Comparison of ENCODE assay signal across 16 cellular contexts in genomic region chr2:70101174-70101573, GRCh38. TPM values are rescaled to one million over a fixed set of nuclear protein-coding genes. Genes with fewer than 3 reads are reported as not detected.
DNase-seq lines count a peak whose midpoint lies in the region; ATAC-seq, FAIRE-seq and TF ChIP-seq lines count a peak whose summit lies in the region.
"Had no signal": no experiment of that assay in that cellular context is flagged by ENCODE, and none has a peak within 500 bp of the region (broad histone marks: within the 10 kb centered on the region; RNA-seq: fewer than 3 reads in every experiment).

No MANE protein-coding gene starts in this region.

- TF ChIP-seq CTCF in HEK293 (tag by site-specific recombination; IDR thresholded peaks at IDR 0.05) (no peak), SU-DHL-6 (IDR thresholded peaks at IDR 0.05; ENCODE audit: insufficient read depth, low read length, poor library complexity, severe bottlenecking) (no peak), HepG2 (CRISPR knock-in tag; IDR thresholded peaks at IDR 0.05) (no peak), sigmoid colon (IDR thresholded peaks at IDR 0.05) (no peak)

- CTCF ChIA-PET in HEK293 (lab: Yijun Ruan, JAX), result no interaction called here
- CTCF ChIA-PET in HepG2 (lab: Yijun Ruan, JAX; ENCODE audit: low intra/inter-chr PET ratio, low total read pairs), result no interaction called here

- H3K36me3 ChIP-seq in HEK293 (ENCODE audit: control insufficient read depth in 2 of 2, insufficient read depth in 1 of 2, low read length in 2 of 2) (no peaks in the 10 kb centered on the region; a peak in 1 of 3 replicates), SU-DHL-6 (ENCODE audit: low read length) (no peaks in the 10 kb centered on the region), HepG2 (replicated peaks in 1 of 2; ENCODE audit: control insufficient read depth in 1 of 2, insufficient read depth in 2 of 2, low read length in 2 of 2) (no peaks in the 10 kb centered on the region), sigmoid colon (no peaks in the 10 kb centered on the region)

- no peaks in the 10 kb centered on the region for H3K9me2 ChIP-seq in SU-DHL-6 (replicated peaks; ENCODE audit: insufficient read depth, low read length)

- H3K79me2 ChIP-seq in SU-DHL-6 (ENCODE audit: insufficient read depth, low read length), result no peaks in the 10 kb centered on the region
- no peaks in the 10 kb centered on the region for H3K79me2 ChIP-seq in HepG2 (ENCODE audit: insufficient read depth, low read length)

- intact Hi-C loops in HepG2 (cut with micrococcal nuclease; ENCODE audit: unreplicated experiment) (no loop called here), sigmoid colon (cut with DNase I) (no loop called here)

- H3K27me3 ChIP-seq in SU-DHL-6 (ENCODE audit: low read length) (no peaks in the 10 kb centered on the region), HepG2 (ENCODE audit: control insufficient read depth in 1 of 2, insufficient read depth in 2 of 2, low read length in 2 of 2) (no peaks in the 10 kb centered on the region), sigmoid colon (no peaks in the 10 kb centered on the region)

- H3K9ac ChIP-seq in SU-DHL-6 (ENCODE audit: low read length) (no peak overlapping the region), HepG2 (ENCODE audit: insufficient read depth, low read depth, low read length) (no peak overlapping the region)

- ATAC-seq in HepG2, result no peak
- no peak for ATAC-seq in HG03108 (IDR thresholded peaks at IDR 0.05; ENCODE audit: unreplicated experiment)

- TF ChIP-seq EP300 in HepG2 (IDR thresholded peaks at IDR 0.05; ENCODE audit: low read depth in 2 of 2, low read length in 2 of 2), result no peak
- no peak for TF ChIP-seq EP300 in HepG2 (CRISPR knock-in tag; IDR thresholded peaks at IDR 0.05; ENCODE audit: borderline replicate concordance)
- no peak for TF ChIP-seq EP300 in sigmoid colon (IDR thresholded peaks at IDR 0.05)

- no peak for TF ChIP-seq RAD21 in HepG2 (CRISPR knock-in tag; IDR thresholded peaks at IDR 0.05)

- no peak for DNase-seq in HepG2 (ENCODE audit: low spot score)
- DNase-seq in sigmoid colon, result peak; percentile 10
- DNase-seq in H4 (ENCODE audit: low spot score), result no peak
- DNase-seq in GM19240 (ENCODE audit: insufficient read length, low spot score), result no peak
- DNase-seq: Caco-2; CD8-positive, alpha-beta memory T cell; DND-41; GDM1; HCEC 1CT had no signal

- POLR2A ChIA-PET in HEK293 (lab: Yijun Ruan, JAX) (interaction anchor here (1.5 kb wide), 1 partner anchor 23 kb away, joined by 3 read pairs; no protein-coding TSS in a partner anchor), HepG2 (lab: Yijun Ruan, JAX) (interaction anchor here (1.1 kb wide), 1 partner anchor 8 kb away, joined by 6 read pairs; no protein-coding TSS in a partner anchor)

- no peak for TF ChIP-seq POLR2A in HepG2 (IDR thresholded peaks at IDR 0.05; ENCODE audit: insufficient read depth in 1 of 2, low read depth in 2 of 2, low read length in 2 of 2)
- no peak for TF ChIP-seq POLR2A in sigmoid colon (IDR thresholded peaks at IDR 0.05)

- H3K9me3 ChIP-seq in HEK293 (ENCODE audit: control insufficient read depth, insufficient read depth, low read depth, low read length), result no peaks in the 10 kb centered on the region
- no peaks in the 10 kb centered on the region for H3K9me3 ChIP-seq in SU-DHL-6 (ENCODE audit: insufficient read depth, low read length)
- H3K9me3 ChIP-seq in HepG2 (ENCODE audit: low read length), result no peaks in the 10 kb centered on the region
- no peaks in the 10 kb centered on the region for H3K9me3 ChIP-seq in sigmoid colon
- H3K9me3 ChIP-seq: Caco-2 had no signal

- no peak overlapping the region for H3K4me3 ChIP-seq in HEK293 (ENCODE audit: low read depth, low read length)
- no peak overlapping the region for H3K4me3 ChIP-seq in SU-DHL-6 (ENCODE audit: insufficient read depth, low read length, poor library complexity, severe bottlenecking)
- H3K4me3 ChIP-seq in HepG2 (replicated peaks in 1 of 3; ENCODE audit: insufficient read depth in 1 of 3, low read depth in 2 of 3, low read length in 3 of 3), result no peak overlapping the region
- H3K4me3 ChIP-seq in sigmoid colon, result no peak overlapping the region

- H3K27ac ChIP-seq in HEK293 (ENCODE audit: extremely low read depth, low read depth, low read length) (no peak overlapping the region), SU-DHL-6 (ENCODE audit: low read depth, low read length) (peak overlapping the region; percentile 67), HepG2 (ENCODE audit: extremely low read length, insufficient read depth, low read length) (no peak overlapping the region), sigmoid colon (no peak overlapping the region)
- H3K27ac ChIP-seq: HL-60 had no signal

- H3K4me2 ChIP-seq in SU-DHL-6 (ENCODE audit: low read depth, low read length, poor library complexity, severe bottlenecking) (peak overlapping the region; percentile 11), HepG2 (ENCODE audit: low read depth, low read length) (no peak overlapping the region)

- H2AFZ ChIP-seq in SU-DHL-6 (ENCODE audit: low read depth, low read length, severe bottlenecking), result no peak overlapping the region
- H2AFZ ChIP-seq in HepG2 (ENCODE audit: low read length), result no peak overlapping the region

- H3K4me1 ChIP-seq in HEK293 (ENCODE audit: control insufficient read depth, insufficient read depth, low read length) (peaks cover 5% of the 10 kb centered on the region), HepG2 (ENCODE audit: insufficient read depth, low read length) (peaks cover 34% of the 10 kb centered on the region), sigmoid colon (peaks cover 0 to 4% (median 0%) of the 10 kb centered on the region in 4 donors)

- FAIRE-seq in HepG2 (lab: Jason Lieb, UNC), result no peak
- FAIRE-seq: A204.1, GM12892, H1 had no signal

- WGBS in HepG2 (ENCODE audit: low lambda C conversion rate), result 91% methylated on average over 6 of the region's 6 CpGs
- WGBS in sigmoid colon, 2 donors, result 95 to 97% methylated on average over 6 of the region's 6 CpGs

- in situ Hi-C loops in HepG2 (cut with HindIII; ENCODE audit: extremely low pct_ligation_motif_present, low pct_unique_long_range_greater_than_20kb), result no loop called here

- H3F3A ChIP-seq in SU-DHL-6 (ENCODE audit: insufficient read depth), result peaks cover 62% of the 10 kb centered on the region

- H4K20me1 ChIP-seq in SU-DHL-6 (ENCODE audit: low read depth, low read length) (no peaks in the 10 kb centered on the region), HepG2 (ENCODE audit: insufficient read depth, low read length) (no peaks in the 10 kb centered on the region)

- no TSS peak for BruUV-seq in HepG2 (replicated peaks; lab: Mats Ljungman, UMichigan)

TF ChIP-seq in HEK293, 187 proteins besides CTCF, POLR2A, EP300 and RAD21 (continues in another document):
- TF ChIP-seq ZNF121 (tag by site-specific recombination; IDR thresholded peaks at IDR 0.05) (0 out of 2 replicates have a peak, but pooled peaks have one; percentile 40), SP3 (tag by site-specific recombination; IDR thresholded peaks at IDR 0.05) (no peak), BCL11A (tag by site-specific recombination; IDR thresholded peaks at IDR 0.05; ENCODE audit: low read depth) (no peak), ZNF830 (tag by site-specific recombination; IDR thresholded peaks at IDR 0.05; ENCODE audit: low read depth) (no peak)

TF ChIP-seq in HepG2, 621 proteins besides CTCF, POLR2A, EP300 and RAD21 (continues in another document):
- TF ChIP-seq FOXM1 (CRISPR knock-in tag; IDR thresholded peaks at IDR 0.05), result no peak
- TF ChIP-seq ZNF3 (CRISPR knock-in tag; IDR thresholded peaks at IDR 0.05), result peak; percentile 61; the same call in 1 of the 2 replicates

RNA-seq across cellular contexts. Expression of gene PCBP1, which starts 13.9 kb away (rescaled TPM):
- total RNA-seq in HepG2 (2016; rRNA removed; fragmentation: Illumina TruSeq; extraction: Trizol) (32.0 and 104 TPM in 2 replicates), sigmoid colon (100 to 1,000 TPM; 178 to 186 (median 182) TPM)
- 39.6 and 40.9 TPM in 2 replicates for total RNA-seq in HepG2 (2016; cell fraction: cytosol; rRNA removed; fragmentation: Illumina TruSeq; extraction: Trizol; ENCODE audit: low read depth)
- total RNA-seq in HepG2 (2016; cell fraction: insoluble cytoplasmic fraction; rRNA removed; fragmentation: Illumina TruSeq; extraction: Trizol), result 30.2 and 107 TPM in 2 replicates
- total RNA-seq in HepG2 (2016; cell fraction: membrane; rRNA removed; fragmentation: Illumina TruSeq; extraction: Trizol), result 84.5 and 86.5 TPM in 2 replicates
- 54.5 and 55.6 TPM in 2 replicates for total RNA-seq in HepG2 (2016; cell fraction: nucleus; rRNA removed; fragmentation: Illumina TruSeq; extraction: Trizol)
- polyA plus RNA-seq in HepG2 (2011; rRNA removed) (137 and 144 TPM in 2 replicates), sigmoid colon (100 to 1,000 TPM; 269 to 311 (median 286) TPM)
- 140 and 145 TPM in 2 replicates for polyA plus RNA-seq in HepG2 (2011; cell fraction: cytosol; rRNA removed)
- 80.5 and 83.2 TPM in 2 replicates for polyA plus RNA-seq in HepG2 (2011; cell fraction: nucleus; rRNA removed)
- polyA plus RNA-seq in HepG2 (2012), result 391 and 423 TPM in 2 replicates
- 248 and 249 TPM in 2 replicates for polyA plus RNA-seq in HepG2 (2016; cell fraction: cytosol; fragmentation: Illumina TruSeq; extraction: Trizol; ENCODE audit: low read depth)
- 461 and 517 TPM in 2 replicates for polyA plus RNA-seq in HepG2 (2016; cell fraction: insoluble cytoplasmic fraction; fragmentation: Illumina TruSeq; extraction: Trizol; ENCODE audit: low read depth)
- polyA plus RNA-seq in HepG2 (2016; cell fraction: membrane; fragmentation: Illumina TruSeq; extraction: Trizol; ENCODE audit: low read depth), result 274 and 290 TPM in 2 replicates
- polyA plus RNA-seq in HepG2 (2016; cell fraction: nucleus; fragmentation: Illumina TruSeq; extraction: Trizol; ENCODE audit: insufficient read depth, low read depth), result 271 and 294 TPM in 2 replicates
- polyA minus RNA-seq in HepG2 (2011; rRNA and poly(A)+ RNA removed; ENCODE audit: low replicate concordance), result 74.9 and 159 TPM in 2 replicates
- polyA minus RNA-seq in HepG2 (2011; cell fraction: cytosol; rRNA and poly(A)+ RNA removed), result 114 and 126 TPM in 2 replicates
- polyA minus RNA-seq in HepG2 (2011; cell fraction: nucleus; rRNA and poly(A)+ RNA removed), result 41.5 and 41.8 TPM in 2 replicates
- total RNA-seq in H4 (2014; rRNA removed; shearing (Covaris generic)), result 15.1 and 23.2 TPM in 2 replicates

Comparison
In these comparisons a context has a peak if more than half of its experiments do, and no peak if none do; other contexts are left out.
1. Of the 63 proteins assayed by ChIP-seq in both HepG2 and HEK293: peak only in HepG2: none; only in HEK293: ZNF121; in both: none; in neither: 62.